In the genomic region with DNA sequence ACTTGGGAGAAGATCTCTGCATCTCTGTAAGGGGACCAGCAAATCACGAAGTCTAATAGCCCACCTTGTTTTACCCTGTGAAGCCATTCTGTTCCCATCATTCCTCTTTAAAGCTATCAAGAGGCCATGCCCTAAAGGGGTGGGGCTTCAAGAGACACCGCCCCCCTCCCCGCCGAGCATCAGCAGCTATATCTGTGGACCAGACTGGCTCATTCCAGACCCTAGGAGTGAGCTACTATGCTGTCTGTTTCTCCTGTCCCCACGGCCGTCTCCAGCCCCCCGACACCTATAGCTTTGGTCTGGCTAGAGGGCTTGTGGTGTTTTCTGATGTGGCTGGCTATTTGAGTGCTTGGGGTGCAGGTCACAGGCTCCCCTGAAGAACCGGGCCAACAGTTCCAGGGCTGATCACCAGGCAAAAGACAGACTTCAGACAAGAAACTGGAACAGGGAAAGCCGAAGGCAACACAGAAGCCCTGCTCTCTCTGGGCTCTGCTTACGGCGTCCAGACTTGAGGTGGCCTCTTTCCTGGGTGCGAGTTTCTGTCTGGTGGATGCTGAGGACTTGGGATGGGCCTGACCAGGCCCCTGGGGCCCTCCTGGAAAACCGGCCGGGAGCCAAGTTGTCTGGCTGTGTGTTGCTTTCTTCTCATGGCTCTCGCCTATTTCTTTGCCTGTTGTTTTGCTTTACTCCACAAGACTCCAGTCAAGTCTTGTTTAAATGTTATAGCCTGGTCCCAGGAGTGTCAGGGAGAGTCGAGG, we compare ENCODE assay signal across 17 cellular contexts.
"Had no signal": no experiment of that assay in that cellular context is flagged by ENCODE, and none has a peak within 500 bp of the region (broad histone marks: within the 10 kb centered on the region; RNA-seq: fewer than 3 reads in every experiment).

No MANE protein-coding gene starts in this region.

- FAIRE-seq: kidney, small intestine had no signal

- H3K27me3 ChIP-seq: hepatocyte, suprapubic skin, thyroid gland, upper lobe of right lung, vagina had no signal

- H3K79me2 ChIP-seq: hepatocyte had no signal

- H3K4me3 ChIP-seq: coronary artery, hepatocyte, left ventricle myocardium inferior, lower lobe of right lung, suprapubic skin, thyroid gland, upper lobe of right lung, vagina had no signal

- H3K9me3 ChIP-seq: left ventricle myocardium inferior, lower lobe of right lung, suprapubic skin, thyroid gland, upper lobe of right lung, vagina had no signal

- H3K4me1 ChIP-seq: left ventricle myocardium inferior, lower lobe of right lung, suprapubic skin, thyroid gland, vagina had no signal

- H3K27ac ChIP-seq: coronary artery, hepatocyte, left ventricle myocardium inferior, lower lobe of right lung, suprapubic skin, thyroid gland, upper lobe of right lung, vagina had no signal

- H3K36me3 ChIP-seq: left ventricle myocardium inferior, lower lobe of right lung, suprapubic skin, thyroid gland, upper lobe of right lung, vagina had no signal

- ATAC-seq: left cardiac atrium, upper lobe of right lung had no signal

- H2AFZ ChIP-seq: hepatocyte had no signal

- H3K4me2 ChIP-seq: hepatocyte had no signal

- DNase-seq: effector CD4-positive, alpha-beta T cell; foreskin melanocyte; kidney; left cardiac atrium; left ventricle myocardium inferior; lower lobe of right lung; naive B cell; retina; small intestine; stimulated activated CD4-positive, alpha-beta T cell treated with anti-CD3 and anti-CD28 coated beads, Interleukin-2, amount 100 ng/mL, for 48 hours; stimulated activated naive CD4-positive, alpha-beta T cell treated with Interleukin-2 at 50 U/mL for 16 hours; thyroid gland had no signal
